In genomic region chr20:6786548-6786947, GRCh38 we compare ENCODE assay signal across 22 cellular contexts.
"Had no signal": no experiment of that assay in that cellular context is flagged by ENCODE, and none has a peak within 500 bp of the region (broad histone marks: within the 10 kb centered on the region; RNA-seq: fewer than 3 reads in every experiment).

No MANE protein-coding gene starts in this region.

- H3K27me3 ChIP-seq: esophagus muscularis mucosa, foreskin keratinocyte, hepatocyte had no signal

- H3K36me3 ChIP-seq: esophagus muscularis mucosa, gastroesophageal sphincter, heart left ventricle, left ventricle myocardium inferior had no signal

- H3K4me3 ChIP-seq: coronary artery, dorsolateral prefrontal cortex, esophagus muscularis mucosa, gastroesophageal sphincter, heart left ventricle, hepatocyte, left ventricle myocardium inferior, lung had no signal

- ATAC-seq: foreskin keratinocyte, gastroesophageal sphincter, heart left ventricle, left colon, left lobe of liver had no signal

- H3K27ac ChIP-seq: coronary artery, dorsolateral prefrontal cortex, esophagus muscularis mucosa, foreskin keratinocyte, gastroesophageal sphincter, heart left ventricle, hepatocyte, left ventricle myocardium inferior had no signal

- H3K4me1 ChIP-seq: esophagus muscularis mucosa, gastroesophageal sphincter, heart left ventricle, left ventricle myocardium inferior had no signal

- DNase-seq: dermis blood vessel endothelial cell; dorsolateral prefrontal cortex; effector CD4-positive, alpha-beta T cell; effector memory CD4-positive, alpha-beta T cell; foreskin keratinocyte; heart left ventricle; hypothalamus; immature natural killer cell; islet precursor cell; kidney; kidney glomerular epithelial cell; left colon; left ventricle myocardium inferior; mammary epithelial cell; mesendoderm; midbrain had no signal

- H3K9me3 ChIP-seq: esophagus muscularis mucosa, gastroesophageal sphincter, heart left ventricle, left ventricle myocardium inferior had no signal
